In genomic region chr17:79935197-79935844, GRCh38 we compare ENCODE assay signal across 34 cellular contexts.
DNase-seq lines count a peak whose midpoint lies in the region; ATAC-seq and TF ChIP-seq lines count a peak whose summit lies in the region.
"Had no signal": no experiment of that assay in that cellular context is flagged by ENCODE, and none has a peak within 500 bp of the region (broad histone marks: within the 10 kb centered on the region; RNA-seq: fewer than 3 reads in every experiment).

No MANE protein-coding gene starts in this region.

- H3K4me1 ChIP-seq in right cardiac atrium (ENCODE audit: control insufficient read depth, insufficient read depth, low read length): no peaks in the 10 kb centered on the region
- peaks cover 0 to 22% (median 11%) of the 10 kb centered on the region in 9 donors for H3K4me1 ChIP-seq in heart right ventricle
- H3K4me1 ChIP-seq in suprapubic skin: peaks cover 37% of the 10 kb centered on the region

- no peak for ATAC-seq in right cardiac atrium
- ATAC-seq in heart right ventricle: no peak
- ATAC-seq in GM21723 (IDR thresholded peaks at IDR 0.05; ENCODE audit: unreplicated experiment): no peak
- ATAC-seq: naive thymus-derived CD4-positive, alpha-beta T cell; Panc1; T-cell had no signal

- intact Hi-C loops in right cardiac atrium (cut with DNase I): no loop called here
- intact Hi-C loops in heart right ventricle (cut with DNase I): no loop called here

- H3K36me3 ChIP-seq in heart right ventricle: peaks cover 0 to 12% (median 0%) of the 10 kb centered on the region in 9 donors
- peaks cover 17% of the 10 kb centered on the region for H3K36me3 ChIP-seq in suprapubic skin
- H3K36me3 ChIP-seq: ovary had no signal

- peak in 2 of 3 donors; percentile 27 to 32 for DNase-seq in right cardiac atrium
- DNase-seq in heart right ventricle: no peak
- no peak for DNase-seq in RWPE1 (ENCODE audit: low spot score)
- no peak for DNase-seq in glutamatergic neuron
- no peak for DNase-seq in progenitor cell of endocrine pancreas (ENCODE audit: low spot score, unreplicated experiment)
- no peak for DNase-seq in stimulated activated naive CD4-positive, alpha-beta T cell treated with Interleukin-2 at 50 U/mL for 16 hours (lab: John Stamatoyannopoulos, UW)
- no peak for DNase-seq in suprapubic skin (ENCODE audit: low spot score in 2 of 2)
- DNase-seq: activated CD4-positive, alpha-beta T cell treated with anti-CD3 and anti-CD28 coated beads, Interleukin-2, amount 50 U/mL, for 1 hour; activated CD4-positive, CD25-positive, alpha-beta regulatory T cell; activated CD8-positive, alpha-beta memory T cell treated with anti-CD3 and anti-CD28 coated beads, Interleukin-2, amount 50 U/mL, for 4 hours; activated naive CD4-positive, alpha-beta T cell treated with Interleukin-2 at 50 U/mL for 16 hours; AML-193; CD8-positive, alpha-beta memory T cell; cerebellar nuclear complex; DMS 273 treated with DMSO at 0.1 percent for 48 hours; EL; foreskin fibroblast; GOT3; MV-4-11; naive thymus-derived CD4-positive, alpha-beta T cell; NCI-H1436 treated with DMSO at 0.1 percent for 48 hours; NCI-H2081 treated with DMSO at 0.1 percent for 48 hours; NCI-H226; NCI-H526 treated with DMSO at 0.1 percent for 48 hours; ovary; SIG-M5; stomach; T-cell; thyroid gland had no signal

- H3K36me3 Mint-ChIP-seq in glutamatergic neuron (ENCODE audit: unreplicated experiment) (peaks cover 3% of the 10 kb centered on the region), progenitor cell of endocrine pancreas (ENCODE audit: insufficient read depth) (peaks cover 6% of the 10 kb centered on the region)
- H3K36me3 Mint-ChIP-seq: CD8-positive, alpha-beta memory T cell; T-cell had no signal

- H3K27ac Mint-ChIP-seq in glutamatergic neuron (ENCODE audit: unreplicated experiment) (peak overlapping the region; percentile 29), progenitor cell of endocrine pancreas (no peak overlapping the region)
- H3K27ac Mint-ChIP-seq: activated T-helper 1 cell treated with anti-CD3 and anti-CD28 coated beads, Interleukin-12 subunit alpha, Interleukin-12 subunit beta, Interleukin-2, Interleukin-4 antibody, amounts not matched to agents 30 ng/mL and 10 ng/mL and 1 ng/mL, durations not matched to agents 14 hours and 24 hours and 36 hours had no signal

- CTCF ChIA-PET in RWPE1 (lab: Yijun Ruan, JAX): interaction anchor here (0.7 kb wide), 1 partner anchor 96 kb away, joined by 4 read pairs; the partner anchor contains the start of gene CBX4

- H3K27me3 Mint-ChIP-seq in glutamatergic neuron (ENCODE audit: unreplicated experiment): peaks cover 37% of the 10 kb centered on the region
- no peaks in the 10 kb centered on the region for H3K27me3 Mint-ChIP-seq in progenitor cell of endocrine pancreas

- TF ChIP-seq EP300 in suprapubic skin (IDR thresholded peaks at IDR 0.05): no peak

- H3K9me3 ChIP-seq in right cardiac atrium (ENCODE audit: control insufficient read depth, low read length): no peaks in the 10 kb centered on the region
- no peaks in the 10 kb centered on the region for H3K9me3 ChIP-seq in heart right ventricle
- H3K9me3 ChIP-seq in suprapubic skin: no peaks in the 10 kb centered on the region
- H3K9me3 ChIP-seq: esophagus muscularis mucosa, ovary, stomach, thyroid gland had no signal

- no peaks in the 10 kb centered on the region for H3K27me3 ChIP-seq in right cardiac atrium (ENCODE audit: control insufficient read depth, insufficient read depth)
- H3K27me3 ChIP-seq in heart right ventricle: peaks cover 4 to 34% (median 25%) of the 10 kb centered on the region in 7 donors
- peaks cover 27% of the 10 kb centered on the region for H3K27me3 ChIP-seq in suprapubic skin
- H3K27me3 ChIP-seq: ovary had no signal

- no peak for TF ChIP-seq CTCF in heart right ventricle (IDR thresholded peaks at IDR 0.05)
- no peak for TF ChIP-seq CTCF in RWPE1 (conservative IDR thresholded peaks at IDR 0.05; ENCODE audit: low read depth)
- TF ChIP-seq CTCF in glutamatergic neuron (IDR thresholded peaks at IDR 0.05; ENCODE audit: partially characterized antibody, unreplicated experiment): no peak
- peak; percentile 16 for TF ChIP-seq CTCF in progenitor cell of endocrine pancreas (IDR thresholded peaks at IDR 0.05; ENCODE audit: unreplicated experiment)
- TF ChIP-seq CTCF in suprapubic skin (IDR thresholded peaks at IDR 0.05): no peak

- WGBS in right cardiac atrium: 88% methylated on average over 19 of the region's 19 CpGs
- WGBS in heart right ventricle, 2 donors: 89% methylated on average over 19 of the region's 19 CpGs
- WGBS in suprapubic skin: 89% methylated on average over 13 of the region's 19 CpGs

- H3K4me3 Mint-ChIP-seq in glutamatergic neuron (ENCODE audit: unreplicated experiment) (no peak overlapping the region), progenitor cell of endocrine pancreas (ENCODE audit: low read depth) (no peak overlapping the region)
- H3K4me3 Mint-ChIP-seq: activated T-helper 1 cell treated with anti-CD3 and anti-CD28 coated beads, Interleukin-12 subunit alpha, Interleukin-12 subunit beta, Interleukin-2, Interleukin-4 antibody, amounts not matched to agents 30 ng/mL and 10 ng/mL and 1 ng/mL, durations not matched to agents 14 hours and 24 hours and 36 hours had no signal

- no peak for TF ChIP-seq POLR2A in suprapubic skin (IDR thresholded peaks at IDR 0.05)

- H3K4me3 ChIP-seq in right cardiac atrium (ENCODE audit: low read length): no peak overlapping the region
- no peak overlapping the region for H3K4me3 ChIP-seq in heart right ventricle
- no peak overlapping the region for H3K4me3 ChIP-seq in suprapubic skin
- H3K4me3 ChIP-seq: esophagus muscularis mucosa, ovary, skin epidermis, stomach, thyroid gland had no signal

- H3K27ac ChIP-seq in right cardiac atrium (ENCODE audit: low read length) (no peak overlapping the region), heart right ventricle (no peak overlapping the region), RWPE1 (0 out of 2 replicates have a peak overlapping the region, but pooled peaks have one; percentile 2), suprapubic skin (no peak overlapping the region)
- H3K27ac ChIP-seq: esophagus muscularis mucosa, ovary, skin epidermis, stomach, thyroid gland had no signal

- peaks cover 19% of the 10 kb centered on the region for H3K4me1 Mint-ChIP-seq in glutamatergic neuron (ENCODE audit: low read depth, unreplicated experiment)
- peaks cover 25% of the 10 kb centered on the region for H3K4me1 Mint-ChIP-seq in progenitor cell of endocrine pancreas (ENCODE audit: low read depth)

- H3K9me3 Mint-ChIP-seq in glutamatergic neuron (ENCODE audit: unreplicated experiment): peaks cover 27% of the 10 kb centered on the region
- no peaks in the 10 kb centered on the region for H3K9me3 Mint-ChIP-seq in progenitor cell of endocrine pancreas (ENCODE audit: low read depth)
- H3K9me3 Mint-ChIP-seq: activated T-helper 1 cell treated with anti-CD3 and anti-CD28 coated beads, Interleukin-12 subunit alpha, Interleukin-12 subunit beta, Interleukin-2, Interleukin-4 antibody, amounts not matched to agents 30 ng/mL and 10 ng/mL and 1 ng/mL, durations not matched to agents 14 hours and 24 hours and 36 hours; CD8-positive, alpha-beta memory T cell; naive thymus-derived CD4-positive, alpha-beta T cell; T-cell had no signal

- POLR2A ChIA-PET in RWPE1 (lab: Yijun Ruan, JAX; ENCODE audit: low non-redundant PET): no interaction called here

Comparison
In these comparisons a context has a peak if more than half of its experiments do, and no peak if none do; other contexts are left out.
1. DNase-seq: peak in right cardiac atrium (2 of 3); none in heart right ventricle (0 of 2), RWPE1 (single experiment), glutamatergic neuron (single experiment), progenitor cell of endocrine pancreas (single experiment), stimulated activated naive CD4-positive, alpha-beta T cell treated with Interleukin-2 at 50 U/mL for 16 hours (single experiment) and suprapubic skin (0 of 2).